In genomic region chrX:103550415-103551051, GRCh38 we compare ENCODE assay signal across 19 cellular contexts. TPM values are rescaled to one million over a fixed set of nuclear protein-coding genes. Genes with fewer than 3 reads are reported as not detected.
"Had no signal": no experiment of that assay in that cellular context is flagged by ENCODE, and none has a peak within 500 bp of the region (broad histone marks: within the 10 kb centered on the region; RNA-seq: fewer than 3 reads in every experiment).

No MANE protein-coding gene starts in this region.

- H3K4me3 ChIP-seq: coronary artery, gastroesophageal sphincter, heart right ventricle, skin epidermis, suprapubic skin had no signal

- H3K27me3 ChIP-seq: gastroesophageal sphincter, suprapubic skin had no signal

- H3K4me1 ChIP-seq: gastroesophageal sphincter, suprapubic skin had no signal

- DNase-seq: activated CD4-positive, alpha-beta T cell treated with anti-CD3 and anti-CD28 coated beads for 1 hour; activated CD4-positive, alpha-beta T cell treated with anti-CD3 and anti-CD28 coated beads, Interleukin-2, amount 50 U/mL, for 4 hours; activated naive CD4-positive, alpha-beta T cell treated with Interleukin-2 at 50 U/mL for 16 hours; caudate nucleus; effector CD4-positive, alpha-beta T cell; heart right ventricle; left colon; naive B cell; SK-N-SH; stimulated activated CD4-positive, alpha-beta T cell treated with anti-CD3 and anti-CD28 coated beads, Interleukin-4, amount 100 ng/mL, for 24 hours; stimulated activated naive CD4-positive, alpha-beta T cell; T-helper 1 cell had no signal

- H3K27ac ChIP-seq: gastroesophageal sphincter, heart right ventricle, skin epidermis, suprapubic skin, VCaP had no signal

- ATAC-seq: activated T-helper 17 cell treated with anti-CD3 and anti-CD28 coated beads, Interleukin-2, amount 50 U/mL, for 72 hours; gastroesophageal sphincter; heart right ventricle; left colon had no signal

- H3K4me2 ChIP-seq: SK-N-SH had no signal

- H3K9ac ChIP-seq: SK-N-SH had no signal

- H3K9me2 ChIP-seq: SK-N-SH had no signal

- H3K9me3 ChIP-seq: gastroesophageal sphincter, SK-N-SH, suprapubic skin had no signal

- H3K36me3 ChIP-seq: gastroesophageal sphincter, heart right ventricle, suprapubic skin had no signal

RNA-seq across cellular contexts. Expression of gene RAB40A, which starts 31.2 kb away (rescaled TPM):
- total RNA-seq: mononuclear cell had no signal
